21 cellular contexts compared by ENCODE assay signal in the genomic region with DNA sequence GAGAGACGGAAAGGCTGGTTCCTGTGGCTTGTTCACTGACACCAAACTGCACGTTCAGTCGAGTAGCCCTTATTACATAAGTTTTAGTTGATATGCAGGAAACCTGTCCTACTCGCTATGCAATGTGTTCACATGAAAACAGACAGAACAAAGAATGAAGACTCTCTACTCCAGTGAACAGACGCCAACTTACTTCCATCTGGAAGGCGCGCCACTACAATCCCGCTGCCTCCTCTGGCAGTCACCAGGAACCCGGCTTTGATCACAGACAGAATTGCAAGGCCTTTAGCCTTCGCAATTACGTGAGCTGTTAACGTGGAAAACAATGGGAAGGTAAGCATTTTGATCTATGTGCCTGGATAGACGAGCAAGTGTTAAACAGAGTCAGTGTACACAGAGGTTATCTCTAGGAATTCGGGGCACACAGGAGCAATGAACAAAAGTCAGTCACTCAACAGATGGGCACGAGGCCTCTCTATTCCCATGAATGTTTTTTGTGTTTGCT. TPM values are rescaled to one million over a fixed set of nuclear protein-coding genes. Genes with fewer than 3 reads are reported as not detected.
A peak's percentile ranks its signal among the peaks of the same experiment; 100 is the strongest.
DNase-seq lines count a peak whose midpoint lies in the region; ATAC-seq and TF ChIP-seq lines count a peak whose summit lies in the region.
"Had no signal": no experiment of that assay in that cellular context is flagged by ENCODE, and none has a peak within 500 bp of the region (broad histone marks: within the 10 kb centered on the region; RNA-seq: fewer than 3 reads in every experiment).

No MANE protein-coding gene starts in this region.

- intact Hi-C loops in testis (cut with DNase I; ENCODE audit: low total_unique reads), result no loop called here

- 92 to 93% methylated on average over 15 of the region's 15 CpGs for WGBS in testis, 2 donors

- no peaks in the 10 kb centered on the region for H3K4me1 ChIP-seq in testis
- H3K4me1 ChIP-seq: Caco-2, HAP-1 had no signal

- no peaks in the 10 kb centered on the region for H3K9me3 Mint-ChIP-seq in activated T-helper 17 cell treated with anti-CD3 and anti-CD28 coated beads, Interleukin-2, amount 50 U/mL, for 72 hours
- H3K9me3 Mint-ChIP-seq in mesothelial cell of epicardium, result no peaks in the 10 kb centered on the region
- H3K9me3 Mint-ChIP-seq in type B pancreatic cell, result no peaks in the 10 kb centered on the region
- H3K9me3 Mint-ChIP-seq: CD4-positive, CD25-positive, alpha-beta regulatory T cell; CD8-positive, alpha-beta T cell; HFFc6 had no signal

- no peaks in the 10 kb centered on the region for H3K36me3 ChIP-seq in testis (ENCODE audit: low read depth, missing control alignments)
- H3K36me3 ChIP-seq: HAP-1 had no signal

- TF ChIP-seq CTCF in mesothelial cell of epicardium (IDR thresholded peaks at IDR 0.05; ENCODE audit: unreplicated experiment) (no peak), type B pancreatic cell (conservative IDR thresholded peaks at IDR 0.05) (no peak), testis (IDR thresholded peaks at IDR 0.05) (no peak)

- peak overlapping the region; percentile 42 for H3K27ac Mint-ChIP-seq in activated T-helper 17 cell treated with anti-CD3 and anti-CD28 coated beads, Interleukin-2, amount 50 U/mL, for 72 hours
- H3K27ac Mint-ChIP-seq in mesothelial cell of epicardium (peak overlapping the region; percentile 19), type B pancreatic cell (peak overlapping the region; percentile 96)
- H3K27ac Mint-ChIP-seq: B cell; CD8-positive, alpha-beta T cell; HFFc6 had no signal

- peaks cover 48% of the 10 kb centered on the region for H3K36me3 Mint-ChIP-seq in activated T-helper 17 cell treated with anti-CD3 and anti-CD28 coated beads, Interleukin-2, amount 50 U/mL, for 72 hours (ENCODE audit: low read depth)
- H3K36me3 Mint-ChIP-seq in mesothelial cell of epicardium (peaks cover 19% of the 10 kb centered on the region), type B pancreatic cell (peaks cover 30% of the 10 kb centered on the region)

- no peaks in the 10 kb centered on the region for H3K27me3 ChIP-seq in testis
- H3K27me3 ChIP-seq: BLaER1 had no signal

- no peaks in the 10 kb centered on the region for H3K27me3 Mint-ChIP-seq in activated T-helper 17 cell treated with anti-CD3 and anti-CD28 coated beads, Interleukin-2, amount 50 U/mL, for 72 hours
- no peaks in the 10 kb centered on the region for H3K27me3 Mint-ChIP-seq in mesothelial cell of epicardium (ENCODE audit: low read depth)
- no peaks in the 10 kb centered on the region for H3K27me3 Mint-ChIP-seq in type B pancreatic cell
- H3K27me3 Mint-ChIP-seq: B cell; CD4-positive, CD25-positive, alpha-beta regulatory T cell had no signal

- no peak for ATAC-seq in activated T-helper 17 cell treated with anti-CD3 and anti-CD28 coated beads, Interleukin-2, amount 50 U/mL, for 72 hours (replicated peaks)
- ATAC-seq: CD8-positive, alpha-beta T cell had no signal

- no peak overlapping the region for H3K4me3 ChIP-seq in testis
- H3K4me3 ChIP-seq: BLaER1, HAP-1 had no signal

- TF ChIP-seq POLR2A in erythroblast (IDR thresholded peaks at IDR 0.05; ENCODE audit: low read length) (no peak), testis (IDR thresholded peaks at IDR 0.05) (no peak)

- peaks cover 4% of the 10 kb centered on the region for H3K4me1 Mint-ChIP-seq in activated T-helper 17 cell treated with anti-CD3 and anti-CD28 coated beads, Interleukin-2, amount 50 U/mL, for 72 hours
- peaks cover 27% of the 10 kb centered on the region for H3K4me1 Mint-ChIP-seq in mesothelial cell of epicardium
- H3K4me1 Mint-ChIP-seq in type B pancreatic cell (ENCODE audit: unreplicated experiment), result peaks cover 24% of the 10 kb centered on the region

- peak; percentile 10 to 24 for DNase-seq in NCI-H526 (lab: John Stamatoyannopoulos, UW)
- no peak for DNase-seq in NCI-H526 treated with DMSO at 0.1 percent for 48 hours (lab: John Stamatoyannopoulos, UW)
- no peak for DNase-seq in mesothelial cell of epicardium (ENCODE audit: low spot score in 2 of 2, unreplicated experiment in 2 of 2)
- DNase-seq in type B pancreatic cell (ENCODE audit: extremely low spot score, unreplicated experiment), result no peak
- DNase-seq in erythroblast (lab: John Stamatoyannopoulos, UW), result no peak
- DNase-seq in testis, result no peak
- no peak for DNase-seq in NCI-H1417 treated with DMSO at 0.1 percent for 48 hours (lab: John Stamatoyannopoulos, UW)
- DNase-seq: Caco-2; CD4-positive, CD25-positive, alpha-beta regulatory T cell; CD8-positive, alpha-beta T cell; DMS153; DND-41; GOT3; HFFc6 had no signal

- H3K9me3 ChIP-seq in testis, result no peaks in the 10 kb centered on the region
- H3K9me3 ChIP-seq: Caco-2, HAP-1 had no signal

- no peak overlapping the region for H3K4me3 Mint-ChIP-seq in activated T-helper 17 cell treated with anti-CD3 and anti-CD28 coated beads, Interleukin-2, amount 50 U/mL, for 72 hours
- H3K4me3 Mint-ChIP-seq in mesothelial cell of epicardium (no peak overlapping the region), type B pancreatic cell (peak overlapping the region; percentile 49)
- H3K4me3 Mint-ChIP-seq: B cell; CD4-positive, CD25-positive, alpha-beta regulatory T cell; CD8-positive, alpha-beta T cell; HFFc6 had no signal

- no peak overlapping the region for H3K27ac ChIP-seq in testis
- H3K27ac ChIP-seq: 22Rv1, BLaER1, C4-2B had no signal

RNA-seq across cellular contexts. Expression of a gene that starts 14.2 kb away (rescaled TPM):
- 10 to 100 TPM; 16.2 to 40.0 TPM for total RNA-seq in activated T-helper 17 cell treated with anti-CD3 and anti-CD28 coated beads, Interleukin-2, amount 50 U/mL, for 72 hours
- total RNA-seq in mesothelial cell of epicardium (77.6 to 85.8 TPM (median 84.2 TPM) in 3 replicates), type B pancreatic cell (ENCODE audit: low replicate concordance) (61.4 and 110 TPM in 2 replicates), testis (10 to 100 TPM; 73.7 to 92.3 TPM)
- 55.0 TPM for polyA plus RNA-seq in testis (ENCODE audit: insufficient read depth, low read depth, low replicate concordance)

RNA-seq across cellular contexts. Expression of a gene that starts 15.2 kb away (rescaled TPM):
- 100 to 1,000 TPM; 116 to 156 TPM for total RNA-seq in activated T-helper 17 cell treated with anti-CD3 and anti-CD28 coated beads, Interleukin-2, amount 50 U/mL, for 72 hours
- 113 to 118 TPM (median 116 TPM) in 3 replicates for total RNA-seq in mesothelial cell of epicardium
- 121 and 124 TPM in 2 replicates for total RNA-seq in type B pancreatic cell (ENCODE audit: low replicate concordance)
- 100 to 1,000 TPM; 117 to 135 TPM for total RNA-seq in testis
- 136 TPM for polyA plus RNA-seq in testis (ENCODE audit: insufficient read depth, low read depth, low replicate concordance)

RNA-seq across cellular contexts. Expression of a gene that starts 38.3 kb away (rescaled TPM):
- total RNA-seq in activated T-helper 17 cell treated with anti-CD3 and anti-CD28 coated beads, Interleukin-2, amount 50 U/mL, for 72 hours, result not detected
- total RNA-seq in mesothelial cell of epicardium (0.50 to 1.4 TPM (median 1.1 TPM) in 3 replicates), type B pancreatic cell (ENCODE audit: low replicate concordance) (3.5 and 10.6 TPM in 2 replicates), testis (10 to 100 TPM; 29.6 to 46.9 TPM)
- polyA plus RNA-seq in testis (ENCODE audit: insufficient read depth, low read depth, low replicate concordance), result 69.4 TPM
- total RNA-seq: Caco-2; CD4-positive, CD25-positive, alpha-beta regulatory T cell; HFFc6 had no signal
- polyA plus RNA-seq: AG04450 had no signal

Comparison
In these comparisons a context has a peak if more than half of its experiments do, and no peak if none do; other contexts are left out.
1. DNase-seq: peak in NCI-H526 (2 of 2); none in NCI-H526 treated with DMSO at 0.1 percent for 48 hours (single experiment), mesothelial cell of epicardium (0 of 2), type B pancreatic cell (single experiment), erythroblast (0 of 2), testis (single experiment) and NCI-H1417 treated with DMSO at 0.1 percent for 48 hours (single experiment).
2. H3K27ac Mint-ChIP-seq: peak in every context shown above with its lines; median percentile 96 in type B pancreatic cell; 42 in activated T-helper 17 cell treated with anti-CD3 and anti-CD28 coated beads, Interleukin-2, amount 50 U/mL, for 72 hours; 19 in mesothelial cell of epicardium.